Comparison of ENCODE assay signal across 1 cellular context in genomic region chr1:112957133-112957812, GRCh38.
A peak's percentile ranks its signal among the peaks of the same experiment; 100 is the strongest.
TF ChIP-seq lines count a peak whose summit lies in the region.

No MANE protein-coding gene starts in this region.

TF ChIP-seq in H1, 55 proteins besides CTCF, POLR2A, EP300 and RAD21 (continued from another document):
- TF ChIP-seq TBP (IDR thresholded peaks at IDR 0.05; ENCODE audit: low read depth, low read length) (0 out of 2 replicates have a peak, but pooled peaks have one; percentile 20), KDM1A (IDR thresholded peaks at IDR 0.05; ENCODE audit: borderline replicate concordance, low read length) (peak; percentile 96), SIN3A (conservative IDR thresholded peaks at IDR 0.05 in 1 of 2, IDR thresholded peaks at IDR 0.05 in 1 of 2; ENCODE audit: low read depth in 1 of 2, low read length in 2 of 2) (0 out of 4 replicates have a peak, but pooled peaks of 1 of the 2 experiments have one; percentile 17), SP4 (IDR thresholded peaks at IDR 0.05; ENCODE audit: low read length) (no peak)
